In the genomic region with DNA sequence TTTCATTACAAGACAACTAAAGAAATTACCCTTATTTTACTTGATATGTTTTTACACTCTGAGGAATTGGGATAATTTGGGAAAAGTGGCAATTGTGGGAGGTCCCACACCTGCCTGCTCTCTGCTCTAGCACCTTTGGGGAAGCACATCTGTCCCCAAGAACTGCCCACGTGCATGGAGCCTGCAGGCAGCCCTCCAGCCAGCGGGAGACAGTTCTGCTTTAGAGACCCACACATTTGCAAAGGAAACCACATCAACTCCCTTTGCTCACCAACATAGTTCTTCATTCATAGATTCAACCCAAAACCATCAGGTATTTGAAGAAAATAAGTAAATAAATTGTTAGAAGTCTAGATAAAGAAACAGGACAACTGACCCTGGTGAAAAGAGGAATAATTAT, we compare ENCODE assay signal across 1 cellular context.
TF ChIP-seq lines count a peak whose summit lies in the region.

No MANE protein-coding gene starts in this region.

TF ChIP-seq in SK-N-SH, 30 proteins besides CTCF, POLR2A, EP300 and RAD21 (continued from another document):
- no peak for TF ChIP-seq NRF1 (IDR thresholded peaks at IDR 0.05; ENCODE audit: low read depth, low read length)
- TF ChIP-seq FOXM1 (IDR thresholded peaks at IDR 0.05; ENCODE audit: low read depth) = no peak
- no peak for TF ChIP-seq EZH2phosphoT487 (IDR thresholded peaks at IDR 0.05; ENCODE audit: borderline replicate concordance, low read depth)
- TF ChIP-seq JUND (IDR thresholded peaks at IDR 0.05) = no peak
- TF ChIP-seq GABPA (IDR thresholded peaks at IDR 0.05; ENCODE audit: low read depth) = no peak
- TF ChIP-seq SMC3 (IDR thresholded peaks at IDR 0.05; ENCODE audit: low read depth, low read length) = no peak
- no peak for TF ChIP-seq FOSL2 (IDR thresholded peaks at IDR 0.05; ENCODE audit: borderline replicate concordance, low read depth)
